1 cellular context compared by ENCODE assay signal in genomic region chr7:123769371-123769770, GRCh38.
TF ChIP-seq lines count a peak whose summit lies in the region.

No MANE protein-coding gene starts in this region.

TF ChIP-seq in HCT116, 20 proteins besides CTCF, POLR2A, EP300 and RAD21 (continued from another document):
- TF ChIP-seq, protein P1, sequence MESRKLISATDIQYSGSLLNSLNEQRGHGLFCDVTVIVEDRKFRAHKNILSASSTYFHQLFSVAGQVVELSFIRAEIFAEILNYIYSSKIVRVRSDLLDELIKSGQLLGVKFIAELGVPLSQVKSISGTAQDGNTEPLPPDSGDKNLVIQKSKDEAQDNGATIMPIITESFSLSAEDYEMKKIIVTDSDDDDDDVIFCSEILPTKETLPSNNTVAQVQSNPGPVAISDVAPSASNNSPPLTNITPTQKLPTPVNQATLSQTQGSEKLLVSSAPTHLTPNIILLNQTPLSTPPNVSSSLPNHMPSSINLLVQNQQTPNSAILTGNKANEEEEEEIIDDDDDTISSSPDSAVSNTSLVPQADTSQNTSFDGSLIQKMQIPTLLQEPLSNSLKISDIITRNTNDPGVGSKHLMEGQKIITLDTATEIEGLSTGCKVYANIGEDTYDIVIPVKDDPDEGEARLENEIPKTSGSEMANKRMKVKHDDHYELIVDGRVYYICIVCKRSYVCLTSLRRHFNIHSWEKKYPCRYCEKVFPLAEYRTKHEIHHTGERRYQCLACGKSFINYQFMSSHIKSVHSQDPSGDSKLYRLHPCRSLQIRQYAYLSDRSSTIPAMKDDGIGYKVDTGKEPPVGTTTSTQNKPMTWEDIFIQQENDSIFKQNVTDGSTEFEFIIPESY (IDR thresholded peaks at IDR 0.05; ENCODE audit: extremely low read depth, insufficient replicate concordance, low read length): no peak
- TF ChIP-seq SRF (IDR thresholded peaks at IDR 0.05; ENCODE audit: low read depth): peak; percentile 38; the same call in 1 of the 2 replicates
- no peak for TF ChIP-seq EZH2phosphoT487 (IDR thresholded peaks at IDR 0.05; ENCODE audit: borderline replicate concordance)
